18 cellular contexts compared by ENCODE assay signal in genomic region chr3:129522953-129523352, GRCh38. TPM values are rescaled to one million over a fixed set of nuclear protein-coding genes. Genes with fewer than 3 reads are reported as not detected.
A peak's percentile ranks its signal among the peaks of the same experiment; 100 is the strongest.
DNase-seq lines count a peak whose midpoint lies in the region; ATAC-seq and TF ChIP-seq lines count a peak whose summit lies in the region.
"Had no signal": no experiment of that assay in that cellular context is flagged by ENCODE, and none has a peak within 500 bp of the region (broad histone marks: within the 10 kb centered on the region; RNA-seq: fewer than 3 reads in every experiment).

No MANE protein-coding gene starts in this region.

- H3K18ac ChIP-seq in neuronal stem cell (ENCODE audit: low read length): peak overlapping the region; percentile 49

- no peak overlapping the region for H2BK12ac ChIP-seq in neuronal stem cell (ENCODE audit: low read length)

- H4K20me1 ChIP-seq in SK-N-SH (ENCODE audit: insufficient read depth): no peaks in the 10 kb centered on the region

- H3K4me1 ChIP-seq in SK-N-SH (ENCODE audit: control insufficient read depth in 1 of 2, insufficient read depth in 2 of 2, low read depth in 1 of 2, low read length in 1 of 2): peaks cover 0 to 15% of the 10 kb centered on the region in 2 experiments; a peak in 2 of 4 replicates
- no peaks in the 10 kb centered on the region for H3K4me1 ChIP-seq in HEK293 (ENCODE audit: control insufficient read depth, insufficient read depth, low read length)
- peaks cover 8 to 9% of the 10 kb centered on the region in 2 donors for H3K4me1 ChIP-seq in neuronal stem cell (ENCODE audit: control insufficient read depth in 2 of 2, insufficient read depth in 1 of 2, low read depth in 1 of 2, low read length in 2 of 2)
- no peaks in the 10 kb centered on the region for H3K4me1 ChIP-seq in ovary (ENCODE audit: insufficient read depth)

- no peaks in the 10 kb centered on the region for H3K27me3 ChIP-seq in SK-N-SH (ENCODE audit: insufficient read depth)
- H3K27me3 ChIP-seq in neuronal stem cell (ENCODE audit: control insufficient read depth in 3 of 3, insufficient read depth in 3 of 3, low read depth in 1 of 3, low read length in 3 of 3): no peaks in the 10 kb centered on the region
- no peaks in the 10 kb centered on the region for H3K27me3 ChIP-seq in ovary

- no peak overlapping the region for H2BK5ac ChIP-seq in neuronal stem cell (ENCODE audit: low read length)

- H2BK15ac ChIP-seq in neuronal stem cell (ENCODE audit: low read length): no peak overlapping the region

- no peak overlapping the region for H4K8ac ChIP-seq in neuronal stem cell (ENCODE audit: low read depth, low read length)

- no peak for TF ChIP-seq EP300 in SK-N-SH (IDR thresholded peaks at IDR 0.05; ENCODE audit: borderline replicate concordance in 1 of 2, low read depth in 1 of 2, low read length in 1 of 2)
- TF ChIP-seq EP300 in ovary (IDR thresholded peaks at IDR 0.05): no peak

- H3K9me2 ChIP-seq in SK-N-SH: no peaks in the 10 kb centered on the region

- CTCF ChIA-PET in SK-N-SH (lab: Yijun Ruan, JAX) (interaction anchor here (1.3 kb wide), 1 partner anchor 32 kb away, joined by 5 read pairs; no protein-coding TSS in a partner anchor), HEK293 (lab: Yijun Ruan, JAX) (no interaction called here)

- ATAC-seq in SK-N-SH treated with all-trans-retinoic acid at 6 μM for 48 hours: no peak
- ATAC-seq in natural killer cell: no peak
- no peak for ATAC-seq in GM18511 (IDR thresholded peaks at IDR 0.05; ENCODE audit: unreplicated experiment)
- ATAC-seq: GM12878, HCT116 had no signal

- no peak overlapping the region for H3K4me3 ChIP-seq in SK-N-SH (ENCODE audit: low read depth in 2 of 2, low read length in 1 of 2)
- no peak overlapping the region for H3K4me3 ChIP-seq in HEK293 (ENCODE audit: low read depth, low read length)
- H3K4me3 ChIP-seq in neuronal stem cell (ENCODE audit: low read length in 2 of 2): no peak overlapping the region
- no peak overlapping the region for H3K4me3 ChIP-seq in ovary
- H3K4me3 ChIP-seq: GM12878 had no signal

- H2AK5ac ChIP-seq in neuronal stem cell (ENCODE audit: low read depth, low read length): no peak overlapping the region

- H3K9me3 ChIP-seq in SK-N-SH (no peaks in the 10 kb centered on the region), HEK293 (ENCODE audit: control insufficient read depth, insufficient read depth, low read depth, low read length) (no peaks in the 10 kb centered on the region), neuronal stem cell (replicated peaks in 1 of 2; ENCODE audit: control insufficient read depth in 2 of 2, insufficient read depth in 1 of 2, low read depth in 1 of 2, low read length in 2 of 2) (no peaks in the 10 kb centered on the region), ovary (no peaks in the 10 kb centered on the region)

- no peaks in the 10 kb centered on the region for H3K79me1 ChIP-seq in neuronal stem cell (ENCODE audit: low read depth, low read length)

- H2BK120ac ChIP-seq in neuronal stem cell (ENCODE audit: low read depth, low read length): no peak overlapping the region

- H4K91ac ChIP-seq in neuronal stem cell (ENCODE audit: low read depth, low read length, poor library complexity): no peak overlapping the region

- no peak overlapping the region for H3K27ac ChIP-seq in SK-N-SH (ENCODE audit: low read depth in 2 of 2, low read length in 1 of 2)
- H3K27ac ChIP-seq in HEK293 (ENCODE audit: extremely low read depth, low read depth, low read length): no peak overlapping the region
- no peak overlapping the region for H3K27ac ChIP-seq in neuronal stem cell (replicated peaks; ENCODE audit: low read length)
- no peak overlapping the region for H3K27ac ChIP-seq in ovary
- H3K27ac ChIP-seq: 22Rv1 had no signal

- no peak overlapping the region for H3K14ac ChIP-seq in neuronal stem cell (ENCODE audit: low read length)

- H3K9me3 Mint-ChIP-seq in brain: no peaks in the 10 kb centered on the region
- H3K9me3 Mint-ChIP-seq in natural killer cell: no peaks in the 10 kb centered on the region
- H3K9me3 Mint-ChIP-seq: CD4-positive, alpha-beta T cell had no signal

- peak; percentile 12 for DNase-seq in SK-N-SH
- no peak for DNase-seq in neuronal stem cell (ENCODE audit: low spot score)
- DNase-seq in natural killer cell: no peak
- no peak for DNase-seq in ovary
- DNase-seq: Calu3; CD4-positive, alpha-beta T cell; DMS 273 treated with DMSO at 0.1 percent for 48 hours; GOT3 had no signal

- H3K4ac ChIP-seq in neuronal stem cell (ENCODE audit: low read length): no peak overlapping the region

- H3K4me2 ChIP-seq in SK-N-SH: no peak overlapping the region
- H3K4me2 ChIP-seq in neuronal stem cell (ENCODE audit: insufficient read depth, low read length, poor library complexity, severe bottlenecking): no peak overlapping the region

- H3K9ac ChIP-seq in SK-N-SH (no peak overlapping the region), neuronal stem cell (ENCODE audit: low read depth, low read length, poor library complexity) (peak overlapping the region; percentile 54)

- H3K4me3 Mint-ChIP-seq in brain (no peak overlapping the region), natural killer cell (no peak overlapping the region)
- H3K4me3 Mint-ChIP-seq: CD4-positive, alpha-beta T cell had no signal

- H3K36me3 Mint-ChIP-seq in brain: no peaks in the 10 kb centered on the region
- no peaks in the 10 kb centered on the region for H3K36me3 Mint-ChIP-seq in natural killer cell

- no peak for TF ChIP-seq RAD21 in SK-N-SH (IDR thresholded peaks at IDR 0.05; ENCODE audit: low read length)

- TF ChIP-seq CTCF in SK-N-SH (IDR thresholded peaks at IDR 0.05) (no peak), HEK293 (tag by site-specific recombination; IDR thresholded peaks at IDR 0.05) (no peak), brain (conservative IDR thresholded peaks at IDR 0.05) (no peak), natural killer cell (IDR thresholded peaks at IDR 0.05) (no peak), ovary (IDR thresholded peaks at IDR 0.05) (no peak)

- TF ChIP-seq POLR2A in ovary (IDR thresholded peaks at IDR 0.05): no peak

- intact Hi-C loops in natural killer cell (cut with micrococcal nuclease): no loop called here
- intact Hi-C loops in ovary (cut with DNase I): no loop called here

- H3F3A ChIP-seq in SK-N-SH (replicated peaks; ENCODE audit: insufficient read depth): no peaks in the 10 kb centered on the region

- POLR2A ChIA-PET in SK-N-SH (lab: Yijun Ruan, JAX) (no interaction called here), HEK293 (lab: Yijun Ruan, JAX) (interaction anchor here (0.6 kb wide), 1 partner anchor 22 kb away, joined by 4 read pairs; no protein-coding TSS in a partner anchor)

- H3K27me3 Mint-ChIP-seq in brain (peaks cover 8% of the 10 kb centered on the region), natural killer cell (ENCODE audit: low read depth in 2 of 2) (no peaks in the 10 kb centered on the region)
- H3K27me3 Mint-ChIP-seq: CD4-positive, alpha-beta T cell had no signal

- no peak overlapping the region for H3K23ac ChIP-seq in neuronal stem cell (ENCODE audit: low read depth, low read length, poor library complexity)

- 100% methylated on average over 2 of the region's 5 CpGs for WGBS in SK-N-SH (ENCODE audit: low lambda C conversion rate)
- WGBS in neuronal stem cell (ENCODE audit: extremely low coverage in 2 of 2, insufficient read length in 2 of 2, insufficient replicate concordance in 1 of 2), 2 donors: no CpG with 5 or more reads among the region's 5 CpGs
- WGBS in ovary, 3 donors: 87 to 94% (median 90%) methylated on average over 5 of the region's 5 CpGs

- H3K4me1 Mint-ChIP-seq in brain (peaks cover 34% of the 10 kb centered on the region), natural killer cell (peaks cover 0 to 4% of the 10 kb centered on the region in 2 donors)

- no peak overlapping the region for H2AFZ ChIP-seq in SK-N-SH (ENCODE audit: low read depth)
- no peak overlapping the region for H2AFZ ChIP-seq in neuronal stem cell (ENCODE audit: low read length)

- no peaks in the 10 kb centered on the region for H3K79me2 ChIP-seq in SK-N-SH (ENCODE audit: insufficient read depth)

- H3K36me3 ChIP-seq in SK-N-SH (replicated peaks in 1 of 2; ENCODE audit: control insufficient read depth in 1 of 2, insufficient read depth in 2 of 2, low read length in 1 of 2) (no peaks in the 10 kb centered on the region), HEK293 (ENCODE audit: control insufficient read depth in 2 of 2, insufficient read depth in 1 of 2, low read length in 2 of 2) (no peaks in the 10 kb centered on the region), neuronal stem cell (replicated peaks in 1 of 2; ENCODE audit: control insufficient read depth in 2 of 2, insufficient read depth in 2 of 2, low read length in 2 of 2) (peaks cover 4 to 5% of the 10 kb centered on the region in 2 donors), ovary (no peaks in the 10 kb centered on the region)

- H3K27ac Mint-ChIP-seq in brain (peak overlapping the region in 4 of 5 experiments; percentile 31 to 99 (median 42)), natural killer cell (no peak overlapping the region)
- H3K27ac Mint-ChIP-seq: CD4-positive, alpha-beta T cell had no signal

TF ChIP-seq in SK-N-SH treated with all-trans-retinoic acid at 6 μM for 48 hours, 23 proteins besides CTCF, POLR2A, EP300 and RAD21 (continues in another document):
- TF ChIP-seq GLIS3 (CRISPR knock-in tag; IDR thresholded peaks at IDR 0.05): no peak
- no peak for TF ChIP-seq SNAI2 (CRISPR knock-in tag; IDR thresholded peaks at IDR 0.05)
- no peak for TF ChIP-seq ZC3H10 (CRISPR knock-in tag; IDR thresholded peaks at IDR 0.05)

TF ChIP-seq in HEK293, 187 proteins besides CTCF, POLR2A, EP300 and RAD21 (continues in another document):
- no peak for TF ChIP-seq ZNF132 (tag by site-specific recombination; IDR thresholded peaks at IDR 0.05; ENCODE audit: borderline replicate concordance)
- peak; percentile 31; the same call in 1 of the 2 replicates for TF ChIP-seq GLIS2 (tag by site-specific recombination; IDR thresholded peaks at IDR 0.05)
- TF ChIP-seq ZNF530 (tag by site-specific recombination; IDR thresholded peaks at IDR 0.05; ENCODE audit: low read depth): no peak
- TF ChIP-seq ZFP69B (tag by site-specific recombination; IDR thresholded peaks at IDR 0.05): no peak

RNA-seq across cellular contexts. Expression of gene RHO, which starts 5.5 kb away (rescaled TPM):
- polyA plus RNA-seq in SK-N-SH (2012; rRNA removed): not detected in 2 replicates
- polyA plus RNA-seq in SK-N-SH (2012; cell fraction: cytosol; rRNA removed): not detected in 2 replicates
- not detected in 2 replicates for polyA plus RNA-seq in SK-N-SH (2012; cell fraction: nucleus; rRNA removed)
- not detected for polyA plus RNA-seq in brain (ENCODE audit: insufficient read depth, low read depth, low replicate concordance)
- polyA plus RNA-seq in neuronal stem cell (2013, experiment 1 of 2): 0.06 TPM
- 0.01 TPM for polyA plus RNA-seq in neuronal stem cell (2013, experiment 2 of 2)
- not detected for total RNA-seq in natural killer cell
- total RNA-seq in ovary: under 1 TPM in 2 of 7 donors, not detected in 5; 0.13 to 0.24 TPM
- polyA plus RNA-seq in ovary: not detected
- total RNA-seq: A673; Calu3; CD4-positive, alpha-beta T cell; Daoy; GM12878 had no signal
- polyA plus RNA-seq: BJ, GM12878 had no signal

RNA-seq across cellular contexts. Expression of gene H1-8, which starts 20.0 kb away (rescaled TPM):
- polyA plus RNA-seq in SK-N-SH (2012; rRNA removed) (not detected in 2 replicates), brain (ENCODE audit: insufficient read depth, low read depth, low replicate concordance) (not detected), ovary (under 1 TPM in 1 of 2 donors, not detected in 1; 0.27 TPM)
- polyA plus RNA-seq in SK-N-SH (2012; cell fraction: cytosol; rRNA removed): not detected in 2 replicates
- not detected in 2 replicates for polyA plus RNA-seq in SK-N-SH (2012; cell fraction: nucleus; rRNA removed)
- polyA plus RNA-seq in neuronal stem cell (2013, experiment 1 of 2): not detected
- polyA plus RNA-seq in neuronal stem cell (2013, experiment 2 of 2): not detected
- total RNA-seq in natural killer cell (not detected), ovary (not detected)
- total RNA-seq: A673; Calu3; CD4-positive, alpha-beta T cell; Daoy; GM12878 had no signal
- polyA plus RNA-seq: BJ, GM12878 had no signal

Comparison
In these comparisons a context has a peak if more than half of its experiments do, and no peak if none do; other contexts are left out.
1. H3K27ac Mint-ChIP-seq: peak in brain (4 of 5); none in natural killer cell (0 of 2).